9 cellular contexts compared by ENCODE assay signal in genomic region chr1:36162680-36163079, GRCh38. TPM values are rescaled to one million over a fixed set of nuclear protein-coding genes. Genes with fewer than 3 reads are reported as not detected.
DNase-seq lines count a peak whose midpoint lies in the region; ATAC-seq and TF ChIP-seq lines count a peak whose summit lies in the region.
"Had no signal": no experiment of that assay in that cellular context is flagged by ENCODE, and none has a peak within 500 bp of the region (broad histone marks: within the 10 kb centered on the region; RNA-seq: fewer than 3 reads in every experiment).

No MANE protein-coding gene starts in this region.

- H3K4me1 ChIP-seq in body of pancreas (peaks cover 55% of the 10 kb centered on the region), lower lobe of right lung (peaks cover 93% of the 10 kb centered on the region), suprapubic skin (peaks cover 86% of the 10 kb centered on the region), neuronal stem cell (ENCODE audit: control insufficient read depth in 2 of 2, insufficient read depth in 1 of 2, low read depth in 1 of 2, low read length in 2 of 2) (peaks cover 26 to 27% of the 10 kb centered on the region in 2 donors)

- no peak for TF ChIP-seq EP300 in suprapubic skin (IDR thresholded peaks at IDR 0.05)

- H3K27ac Mint-ChIP-seq in T-helper 2 cell treated with Interferon-gamma antibody and Interleukin-4, amounts not matched to agents 5 μg/mL and 100 μg/mL, for 36 hours: peak overlapping the region; percentile 93

- H3K14ac ChIP-seq in neuronal stem cell (ENCODE audit: low read length): no peak overlapping the region

- H3K9me3 ChIP-seq in body of pancreas (no peaks in the 10 kb centered on the region), lower lobe of right lung (no peaks in the 10 kb centered on the region), suprapubic skin (no peaks in the 10 kb centered on the region), neuronal stem cell (replicated peaks in 1 of 2; ENCODE audit: control insufficient read depth in 2 of 2, insufficient read depth in 1 of 2, low read depth in 1 of 2, low read length in 2 of 2) (no peaks in the 10 kb centered on the region)

- DNase-seq in T-helper 2 cell treated with Interferon-gamma antibody and Interleukin-4, amounts not matched to agents 5 μg/mL and 100 μg/mL, for 36 hours (ENCODE audit: low spot score): no peak
- no peak for DNase-seq in T-helper 2 cell
- DNase-seq in body of pancreas: no peak
- DNase-seq in lower lobe of right lung: no peak
- no peak for DNase-seq in suprapubic skin (ENCODE audit: low spot score in 2 of 2)
- no peak for DNase-seq in stimulated activated CD4-positive, alpha-beta T cell treated with anti-CD3 and anti-CD28 coated beads, Interleukin-15, amount 100 ng/mL, for 24 hours
- DNase-seq in neuronal stem cell (ENCODE audit: low spot score): no peak
- no peak for DNase-seq in hypothalamus (lab: John Stamatoyannopoulos, UW)
- DNase-seq: NCI-H2081 had no signal

- no peak overlapping the region for H3K18ac ChIP-seq in neuronal stem cell (ENCODE audit: low read length)

- H3K9ac ChIP-seq in neuronal stem cell (ENCODE audit: low read depth, low read length, poor library complexity): no peak overlapping the region

- H2BK12ac ChIP-seq in neuronal stem cell (ENCODE audit: low read length): no peak overlapping the region

- H3K4me3 ChIP-seq in body of pancreas: no peak overlapping the region
- no peak overlapping the region for H3K4me3 ChIP-seq in lower lobe of right lung
- H3K4me3 ChIP-seq in suprapubic skin: peak overlapping the region; percentile 47
- no peak overlapping the region for H3K4me3 ChIP-seq in neuronal stem cell (ENCODE audit: low read length in 2 of 2)

- H3K27me3 ChIP-seq in body of pancreas (no peaks in the 10 kb centered on the region), lower lobe of right lung (ENCODE audit: low read depth) (no peaks in the 10 kb centered on the region), suprapubic skin (no peaks in the 10 kb centered on the region), neuronal stem cell (ENCODE audit: control insufficient read depth in 3 of 3, insufficient read depth in 3 of 3, low read depth in 1 of 3, low read length in 3 of 3) (no peaks in the 10 kb centered on the region)

- WGBS in body of pancreas, 2 donors: 69 to 92% methylated on average over 1 of the region's 1 CpG
- 56% methylated on average over 1 of the region's 1 CpG for WGBS in suprapubic skin
- no CpG with 5 or more reads among the region's 1 CpG for WGBS in neuronal stem cell (ENCODE audit: extremely low coverage in 2 of 2, insufficient read length in 2 of 2, insufficient replicate concordance in 1 of 2), 2 donors

- H3K79me1 ChIP-seq in neuronal stem cell (ENCODE audit: low read depth, low read length): peaks cover 17% of the 10 kb centered on the region

- H3K27me3 Mint-ChIP-seq in T-helper 2 cell treated with Interferon-gamma antibody and Interleukin-4, amounts not matched to agents 5 μg/mL and 100 μg/mL, for 36 hours (ENCODE audit: low read depth): no peaks in the 10 kb centered on the region

- H4K8ac ChIP-seq in neuronal stem cell (ENCODE audit: low read depth, low read length): no peak overlapping the region

- no peaks in the 10 kb centered on the region for H3K9me3 Mint-ChIP-seq in T-helper 2 cell treated with Interferon-gamma antibody and Interleukin-4, amounts not matched to agents 5 μg/mL and 100 μg/mL, for 36 hours

- no peak for TF ChIP-seq POLR2A in body of pancreas (IDR thresholded peaks at IDR 0.05)
- TF ChIP-seq POLR2A in suprapubic skin (IDR thresholded peaks at IDR 0.05): no peak

- no peak overlapping the region for H2BK5ac ChIP-seq in neuronal stem cell (ENCODE audit: low read length)

- no peak overlapping the region for H2AK5ac ChIP-seq in neuronal stem cell (ENCODE audit: low read depth, low read length)

- H3K27ac ChIP-seq in body of pancreas: peak overlapping the region; percentile 68 to 82 (median 72)
- H3K27ac ChIP-seq in lower lobe of right lung: peak overlapping the region; percentile 91
- H3K27ac ChIP-seq in suprapubic skin: peak overlapping the region; percentile 89
- no peak overlapping the region for H3K27ac ChIP-seq in neuronal stem cell (replicated peaks; ENCODE audit: low read length)

- intact Hi-C loops in body of pancreas (cut with DNase I): no loop called here
- intact Hi-C loops in lower lobe of right lung (cut with DNase I): no loop called here

- H3K36me3 Mint-ChIP-seq in T-helper 2 cell treated with Interferon-gamma antibody and Interleukin-4, amounts not matched to agents 5 μg/mL and 100 μg/mL, for 36 hours (ENCODE audit: low read depth): peaks cover 60% of the 10 kb centered on the region

- ATAC-seq in body of pancreas (no peak), lower lobe of right lung (no peak)

- H3K23ac ChIP-seq in neuronal stem cell (ENCODE audit: low read depth, low read length, poor library complexity): no peak overlapping the region

- H3K4me1 Mint-ChIP-seq in T-helper 2 cell treated with Interferon-gamma antibody and Interleukin-4, amounts not matched to agents 5 μg/mL and 100 μg/mL, for 36 hours (ENCODE audit: low read depth): peaks cover 69% of the 10 kb centered on the region

- no peak overlapping the region for H2BK120ac ChIP-seq in neuronal stem cell (ENCODE audit: low read depth, low read length)

- H3K4me3 Mint-ChIP-seq in T-helper 2 cell treated with Interferon-gamma antibody and Interleukin-4, amounts not matched to agents 5 μg/mL and 100 μg/mL, for 36 hours: peak overlapping the region; percentile 83

- H3K4ac ChIP-seq in neuronal stem cell (ENCODE audit: low read length): no peak overlapping the region

- H3K36me3 ChIP-seq in body of pancreas (replicated peaks in 1 of 2; ENCODE audit: insufficient read depth in 1 of 2, low read depth in 2 of 2) (no peaks in the 10 kb centered on the region), lower lobe of right lung (peaks cover 7% of the 10 kb centered on the region), suprapubic skin (no peaks in the 10 kb centered on the region), neuronal stem cell (replicated peaks in 1 of 2; ENCODE audit: control insufficient read depth in 2 of 2, insufficient read depth in 2 of 2, low read length in 2 of 2) (peaks cover 23 to 88% of the 10 kb centered on the region in 2 donors)

- no peak overlapping the region for H4K91ac ChIP-seq in neuronal stem cell (ENCODE audit: low read depth, low read length, poor library complexity)

- no peak for TF ChIP-seq CTCF in body of pancreas (IDR thresholded peaks at IDR 0.05)
- no peak for TF ChIP-seq CTCF in lower lobe of right lung (IDR thresholded peaks at IDR 0.05)
- no peak for TF ChIP-seq CTCF in suprapubic skin (IDR thresholded peaks at IDR 0.05)

- no peak overlapping the region for H2AFZ ChIP-seq in neuronal stem cell (ENCODE audit: low read length)

- H2BK15ac ChIP-seq in neuronal stem cell (ENCODE audit: low read length): no peak overlapping the region

- H3K4me2 ChIP-seq in neuronal stem cell (ENCODE audit: insufficient read depth, low read length, poor library complexity, severe bottlenecking): no peak overlapping the region

RNA-seq across cellular contexts. Expression of gene MAP7D1, which starts 6.7 kb away (rescaled TPM):
- total RNA-seq in body of pancreas: 10 to 100 TPM; 32.9 to 97.2 TPM
- total RNA-seq in lower lobe of right lung: 120 TPM
- total RNA-seq in suprapubic skin: 100 to 1,000 TPM in 1 of 4 donors, 10 to 100 TPM in 3; 80.0 to 119 (median 94.6) TPM
- polyA plus RNA-seq in neuronal stem cell (2013, experiment 1 of 2): 101 TPM
- 97.7 TPM for polyA plus RNA-seq in neuronal stem cell (2013, experiment 2 of 2)

RNA-seq across cellular contexts. Expression of gene TRAPPC3, which starts 13.4 kb away (rescaled TPM):
- total RNA-seq in body of pancreas (10 to 100 TPM; 45.7 to 71.5 TPM), lower lobe of right lung (60.3 TPM), suprapubic skin (100 to 1,000 TPM in 2 of 4 donors, 10 to 100 TPM in 2; 68.7 to 111 (median 97.5) TPM)
- polyA plus RNA-seq in neuronal stem cell (2013, experiment 1 of 2): 49.3 TPM
- 51.1 TPM for polyA plus RNA-seq in neuronal stem cell (2013, experiment 2 of 2)

RNA-seq across cellular contexts. Expression of gene COL8A2, which starts 37.7 kb away (rescaled TPM):
- total RNA-seq in body of pancreas: 1 to 10 TPM; 1.3 to 1.6 TPM
- total RNA-seq in lower lobe of right lung: 24.4 TPM
- 1 to 10 TPM; 4.9 to 5.6 (median 5.2) TPM for total RNA-seq in suprapubic skin
- 0.01 TPM for polyA plus RNA-seq in neuronal stem cell (2013, experiment 1 of 2)
- polyA plus RNA-seq in neuronal stem cell (2013, experiment 2 of 2): 0.01 TPM
